In the genomic region with DNA sequence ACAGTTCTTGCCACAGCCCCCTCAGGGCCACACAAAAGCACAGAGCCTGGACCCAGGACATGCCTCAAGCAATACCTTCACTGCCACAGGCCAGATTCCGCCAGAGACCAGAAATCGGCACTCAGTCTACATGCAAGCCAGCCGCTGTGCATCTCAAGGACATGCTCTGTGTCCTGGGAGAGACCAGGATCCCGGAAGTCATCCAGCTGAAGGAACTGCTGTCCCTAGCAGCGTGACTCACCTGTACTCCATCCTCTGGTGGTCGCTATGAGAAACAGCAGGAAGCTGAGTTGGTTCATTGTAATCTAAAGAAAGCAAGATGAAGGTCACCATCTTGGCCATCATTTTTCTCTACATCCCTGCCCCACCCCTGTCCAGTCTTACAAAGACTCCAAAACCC, we compare ENCODE assay signal across 12 cellular contexts. TPM values are rescaled to one million over a fixed set of nuclear protein-coding genes. Genes with fewer than 3 reads are reported as not detected.
DNase-seq lines count a peak whose midpoint lies in the region; ATAC-seq and TF ChIP-seq lines count a peak whose summit lies in the region.
"Had no signal": no experiment of that assay in that cellular context is flagged by ENCODE, and none has a peak within 500 bp of the region (broad histone marks: within the 10 kb centered on the region; RNA-seq: fewer than 3 reads in every experiment).

No MANE protein-coding gene starts in this region.

- in situ Hi-C loops in transverse colon (cut with MboI; ENCODE audit: low pct_ligation_motif_present in 1 of 4, low pct_unique_long_range_greater_than_20kb in 1 of 4, low sequenced_read_pairs in 3 of 4), result no loop called here

- H3K9ac ChIP-seq in endodermal cell (ENCODE audit: extremely low read depth, low read length, poor library complexity, severe bottlenecking), result no peak overlapping the region

- 72 to 82% methylated on average over 4 to 6 of the region's 6 CpGs for WGBS in endodermal cell (ENCODE audit: insufficient coverage in 1 of 2, insufficient read length in 1 of 2), 2 experiments
- 79% methylated on average over 6 of the region's 6 CpGs; no CpG with 5 or more reads in 1 of the 2 donors for WGBS in transverse colon (ENCODE audit: low coverage in 1 of 2), 2 donors

- CTCF ChIA-PET in activated CD4-positive, alpha-beta T cell treated with anti-CD3 and anti-CD28 coated beads, Interleukin-2, amount 10 ng/mL, durations not matched to agents 7 days and 5 days (lab: Charles Lee), result interaction anchor here (0.7 kb wide), 1 partner anchor 48 kb away, joined by 3 read pairs; no protein-coding TSS in a partner anchor

- H3K27ac Mint-ChIP-seq in activated CD4-positive, alpha-beta T cell treated with anti-CD3 and anti-CD28 coated beads, Interleukin-2, amount 10 ng/mL, durations not matched to agents 7 days and 5 days, result peak overlapping the region; percentile 25
- no peak overlapping the region for H3K27ac Mint-ChIP-seq in endodermal cell

- H3K4me3 Mint-ChIP-seq in activated CD4-positive, alpha-beta T cell treated with anti-CD3 and anti-CD28 coated beads, Interleukin-2, amount 10 ng/mL, durations not matched to agents 7 days and 5 days, result no peak overlapping the region
- no peak overlapping the region for H3K4me3 Mint-ChIP-seq in endodermal cell

- H3K27me3 ChIP-seq in endodermal cell (ENCODE audit: control insufficient read depth, insufficient read depth, low read length, poor library complexity, severe bottlenecking) (no peaks in the 10 kb centered on the region), transverse colon (no peaks in the 10 kb centered on the region)
- H3K27me3 ChIP-seq: gastrocnemius medialis had no signal

- no peak for TF ChIP-seq POLR2A in transverse colon (IDR thresholded peaks at IDR 0.05)

- POLR2A ChIA-PET in activated CD4-positive, alpha-beta T cell treated with anti-CD3 and anti-CD28 coated beads, Interleukin-2, amount 10 ng/mL, durations not matched to agents 7 days and 5 days (lab: Charles Lee), result no interaction called here

- H3K36me3 Mint-ChIP-seq in activated CD4-positive, alpha-beta T cell treated with anti-CD3 and anti-CD28 coated beads, Interleukin-2, amount 10 ng/mL, durations not matched to agents 7 days and 5 days (ENCODE audit: low read depth), result no peaks in the 10 kb centered on the region
- H3K36me3 Mint-ChIP-seq in endodermal cell (ENCODE audit: low read depth), result no peaks in the 10 kb centered on the region

- intact Hi-C loops in transverse colon (cut with DNase I; ENCODE audit: low total_unique reads), result no loop called here

- H3K9me3 ChIP-seq in endodermal cell (ENCODE audit: control insufficient read depth, low read length) (no peaks in the 10 kb centered on the region), transverse colon (no peaks in the 10 kb centered on the region)
- H3K9me3 ChIP-seq: gastrocnemius medialis had no signal

- peak; percentile 34 for DNase-seq in activated CD4-positive, alpha-beta T cell treated with anti-CD3 and anti-CD28 coated beads, Interleukin-2, amount 10 ng/mL, durations not matched to agents 7 days and 5 days
- no peak for DNase-seq in activated CD4-positive, alpha-beta T cell treated with anti-CD3 and anti-CD28 coated beads, Interleukin-2, amount 50 U/mL, for 4 hours
- peak; percentile 39 for DNase-seq in Jurkat, Clone E6-1 (ENCODE audit: low read depth, low spot score)
- DNase-seq in endodermal cell (peak; percentile 71), transverse colon (no peak)
- no peak for DNase-seq in stimulated activated CD4-positive, alpha-beta T cell treated with anti-CD3 and anti-CD28 coated beads, Interleukin-12 subunit alpha, Interleukin-12 subunit beta, amount 100 ng/mL, for 4 hours
- no peak for DNase-seq in stimulated activated naive CD4-positive, alpha-beta T cell (lab: John Stamatoyannopoulos, UW)
- DNase-seq: activated T-cell treated with anti-CD3 and anti-CD28 coated beads, Interleukin-2, amount 50 U/mL, for 48 hours; central memory CD4-positive, alpha-beta T cell; gastrocnemius medialis; NCI-H446 had no signal

- H3K36me3 ChIP-seq in endodermal cell (ENCODE audit: control insufficient read depth, insufficient read depth, low read length) (no peaks in the 10 kb centered on the region), transverse colon (no peaks in the 10 kb centered on the region)
- H3K36me3 ChIP-seq: gastrocnemius medialis had no signal

- TF ChIP-seq EP300 in transverse colon (IDR thresholded peaks at IDR 0.05; ENCODE audit: low read depth), result no peak

- no peaks in the 10 kb centered on the region for H3K9me3 Mint-ChIP-seq in activated CD4-positive, alpha-beta T cell treated with anti-CD3 and anti-CD28 coated beads, Interleukin-2, amount 10 ng/mL, durations not matched to agents 7 days and 5 days
- H3K9me3 Mint-ChIP-seq in endodermal cell, result no peaks in the 10 kb centered on the region

- H3K4me1 Mint-ChIP-seq in activated CD4-positive, alpha-beta T cell treated with anti-CD3 and anti-CD28 coated beads, Interleukin-2, amount 10 ng/mL, durations not matched to agents 7 days and 5 days, result peaks cover 13% of the 10 kb centered on the region
- H3K4me1 Mint-ChIP-seq in endodermal cell, result peaks cover 15% of the 10 kb centered on the region

- no peak overlapping the region for H3K4me3 ChIP-seq in Jurkat, Clone E6-1 (ENCODE audit: low read length)
- H3K4me3 ChIP-seq in endodermal cell (ENCODE audit: low read length) (no peak overlapping the region), transverse colon (no peak overlapping the region)
- H3K4me3 ChIP-seq: gastrocnemius medialis had no signal

- H3K4me1 ChIP-seq in endodermal cell (ENCODE audit: control insufficient read depth, insufficient read depth, low read length), result no peaks in the 10 kb centered on the region
- peaks cover 0 to 4% (median 0%) of the 10 kb centered on the region in 4 donors for H3K4me1 ChIP-seq in transverse colon
- H3K4me1 ChIP-seq: gastrocnemius medialis had no signal

- H3K27me3 Mint-ChIP-seq in activated CD4-positive, alpha-beta T cell treated with anti-CD3 and anti-CD28 coated beads, Interleukin-2, amount 10 ng/mL, durations not matched to agents 7 days and 5 days, result no peaks in the 10 kb centered on the region
- H3K27me3 Mint-ChIP-seq in endodermal cell (ENCODE audit: insufficient read depth), result no peaks in the 10 kb centered on the region

- H3K27ac ChIP-seq in endodermal cell (ENCODE audit: low read depth, low read length), result no peak overlapping the region
- peak overlapping the region in 1 of 4 donors; percentile 14 for H3K27ac ChIP-seq in transverse colon
- H3K27ac ChIP-seq: gastrocnemius medialis had no signal

- no peak for ATAC-seq in GM21717 (IDR thresholded peaks at IDR 0.05; ENCODE audit: unreplicated experiment)
- ATAC-seq: gastrocnemius medialis had no signal

- peak; percentile 76 for TF ChIP-seq CTCF in endodermal cell (conservative IDR thresholded peaks at IDR 0.05)
- TF ChIP-seq CTCF in transverse colon (IDR thresholded peaks at IDR 0.05), result peak in 3 of 5 experiments; percentile 28 to 71 (median 49)

RNA-seq across cellular contexts. Expression of a gene that starts 0.4 kb away (rescaled TPM):
- not detected for total RNA-seq in activated CD4-positive, alpha-beta T cell treated with anti-CD3 and anti-CD28 coated beads, Interleukin-2, amount 10 ng/mL, durations not matched to agents 7 days and 5 days
- polyA plus RNA-seq in Jurkat, Clone E6-1 (2012; ENCODE audit: insufficient read depth, insufficient read length), result not detected
- total RNA-seq in endodermal cell (under 1 TPM; 0.22 to 0.51 TPM), transverse colon (100 to 1,000 TPM in 1 of 4 donors, 10 to 100 TPM in 1, 1 to 10 TPM in 1, not detected in 1; 9.5 to 256 (median 46.2) TPM)
- polyA plus RNA-seq in endodermal cell (2013, experiment 1 of 2), result not detected
- polyA plus RNA-seq in endodermal cell (2013, experiment 2 of 2), result not detected

RNA-seq across cellular contexts. Expression of a gene that starts 21.9 kb away (rescaled TPM):
- 1 to 10 TPM; 1.8 to 2.1 TPM for total RNA-seq in activated CD4-positive, alpha-beta T cell treated with anti-CD3 and anti-CD28 coated beads, Interleukin-2, amount 10 ng/mL, durations not matched to agents 7 days and 5 days
- polyA plus RNA-seq in Jurkat, Clone E6-1 (2012; ENCODE audit: insufficient read depth, insufficient read length), result 4.5 TPM
- total RNA-seq in endodermal cell, result under 1 TPM in 1 of 2 donors, not detected in 1; 0.31 TPM
- 0.11 TPM for polyA plus RNA-seq in endodermal cell (2013, experiment 1 of 2)
- polyA plus RNA-seq in endodermal cell (2013, experiment 2 of 2), result not detected
- under 1 TPM in 2 of 4 donors, not detected in 2; 0.48 to 0.55 TPM for total RNA-seq in transverse colon
- total RNA-seq: gastrocnemius medialis had no signal

Comparison
In these comparisons a context has a peak if more than half of its experiments do, and no peak if none do; other contexts are left out.
1. DNase-seq: peak in activated CD4-positive, alpha-beta T cell treated with anti-CD3 and anti-CD28 coated beads, Interleukin-2, amount 10 ng/mL, durations not matched to agents 7 days and 5 days (single experiment), Jurkat, Clone E6-1 (single experiment) and endodermal cell (single experiment); none in activated CD4-positive, alpha-beta T cell treated with anti-CD3 and anti-CD28 coated beads, Interleukin-2, amount 50 U/mL, for 4 hours (0 of 2), transverse colon (single experiment), stimulated activated CD4-positive, alpha-beta T cell treated with anti-CD3 and anti-CD28 coated beads, Interleukin-12 subunit alpha, Interleukin-12 subunit beta, amount 100 ng/mL, for 4 hours (single experiment) and stimulated activated naive CD4-positive, alpha-beta T cell (0 of 6).